ENCODE assay signal across 23 cellular contexts in genomic region chr9:106798021-106798799, GRCh38.
DNase-seq lines count a peak whose midpoint lies in the region; ATAC-seq and TF ChIP-seq lines count a peak whose summit lies in the region.
"Had no signal": no experiment of that assay in that cellular context is flagged by ENCODE, and none has a peak within 500 bp of the region (broad histone marks: within the 10 kb centered on the region; RNA-seq: fewer than 3 reads in every experiment).

No MANE protein-coding gene starts in this region.

- H3K27ac ChIP-seq in neural progenitor cell, result no peak overlapping the region
- peak overlapping the region; percentile 29 for H3K27ac ChIP-seq in skeletal muscle tissue (ENCODE audit: low read depth, low read length)
- H3K27ac ChIP-seq: BLaER1, foreskin keratinocyte, prostate gland, vagina had no signal

- no peaks in the 10 kb centered on the region for H3F3A ChIP-seq in neural progenitor cell (ENCODE audit: low read depth)

- H3K9me3 ChIP-seq in neural progenitor cell (ENCODE audit: low read depth) (no peaks in the 10 kb centered on the region), skeletal muscle tissue (ENCODE audit: control insufficient read depth in 3 of 3, low read length in 3 of 3) (no peaks in the 10 kb centered on the region)
- H3K9me3 ChIP-seq: BLaER1, HAP-1, prostate gland, vagina had no signal

- H3K36me3 Mint-ChIP-seq in neural progenitor cell, result no peaks in the 10 kb centered on the region
- H3K36me3 Mint-ChIP-seq in T-helper 2 cell treated with Interferon-gamma antibody and Interleukin-4, amounts not matched to agents 5 μg/mL and 100 μg/mL, for 36 hours (ENCODE audit: low read depth), result no peaks in the 10 kb centered on the region
- H3K36me3 Mint-ChIP-seq: naive thymus-derived CD4-positive, alpha-beta T cell had no signal

- H3K27me3 ChIP-seq in neural progenitor cell (no peaks in the 10 kb centered on the region), skeletal muscle tissue (ENCODE audit: control insufficient read depth in 3 of 3, insufficient read depth in 3 of 3, low read length in 3 of 3) (no peaks in the 10 kb centered on the region)
- H3K27me3 ChIP-seq: BLaER1, vagina had no signal

- H3K4me1 ChIP-seq in neural progenitor cell (peaks cover 9% of the 10 kb centered on the region), skeletal muscle tissue (ENCODE audit: control insufficient read depth in 3 of 3, insufficient read depth in 3 of 3, low read length in 3 of 3) (peaks cover 0 to 7% (median 5%) of the 10 kb centered on the region in 3 donors)
- H3K4me1 ChIP-seq: BLaER1, prostate gland, vagina had no signal

- H3K4me2 ChIP-seq in neural progenitor cell, result no peak overlapping the region
- H3K4me2 ChIP-seq: BLaER1 had no signal

- H3K79me2 ChIP-seq in neural progenitor cell (ENCODE audit: low read depth), result no peaks in the 10 kb centered on the region

- DNase-seq in NCI-H2227 (lab: John Stamatoyannopoulos, UW; ENCODE audit: unreplicated experiment), result peak; percentile 29
- no peak for DNase-seq in NCI-H2227 treated with DMSO at 0.1 percent for 48 hours (lab: John Stamatoyannopoulos, UW)
- peak; percentile 51 for DNase-seq in epidermal melanocyte (ENCODE audit: insufficient read length, low spot score)
- DNase-seq in neural progenitor cell (ENCODE audit: low spot score), result peak; percentile 13
- no peak for DNase-seq in T-helper 2 cell treated with Interferon-gamma antibody and Interleukin-4, amounts not matched to agents 5 μg/mL and 100 μg/mL, for 36 hours (ENCODE audit: low spot score)
- DNase-seq: activated CD4-positive, alpha-beta T cell treated with anti-CD3 and anti-CD28 coated beads for 48 hours; activated CD8-positive, alpha-beta memory T cell treated with anti-CD3 and anti-CD28 coated beads, Interleukin-2, amount 50 U/mL, for 4 hours; activated naive CD8-positive, alpha-beta T cell treated with anti-CD3 and anti-CD28 coated beads, Interleukin-2, amount 50 U/mL, for 24 hours; foreskin keratinocyte; naive thymus-derived CD4-positive, alpha-beta T cell; NCI-H526; SHP77 treated with DMSO at 0.1 percent for 48 hours; stimulated activated CD4-positive, alpha-beta T cell treated with anti-CD3 and anti-CD28 coated beads, Interleukin-15, amount 100 ng/mL, for 24 hours; substantia nigra had no signal

- peaks cover 2% of the 10 kb centered on the region for H3K27me3 Mint-ChIP-seq in neural progenitor cell (ENCODE audit: insufficient read depth, low read depth)
- H3K27me3 Mint-ChIP-seq in T-helper 2 cell treated with Interferon-gamma antibody and Interleukin-4, amounts not matched to agents 5 μg/mL and 100 μg/mL, for 36 hours (ENCODE audit: low read depth), result no peaks in the 10 kb centered on the region
- H3K27me3 Mint-ChIP-seq: activated naive CD8-positive, alpha-beta T cell treated with anti-CD3 and anti-CD28 coated beads, Interleukin-2, amount 50 U/mL, for 24 hours; dendritic cell treated with granulocyte-macrophage colony-stimulating factor and Interleukin-4, amounts not matched to agents 40 ng/mL and 50 ng/mL, for 4 days; naive thymus-derived CD4-positive, alpha-beta T cell had no signal

- H3K27ac Mint-ChIP-seq in neural progenitor cell, result peak overlapping the region; percentile 97
- no peak overlapping the region for H3K27ac Mint-ChIP-seq in T-helper 2 cell treated with Interferon-gamma antibody and Interleukin-4, amounts not matched to agents 5 μg/mL and 100 μg/mL, for 36 hours
- H3K27ac Mint-ChIP-seq: activated naive CD8-positive, alpha-beta T cell treated with anti-CD3 and anti-CD28 coated beads, Interleukin-2, amount 50 U/mL, for 24 hours; dendritic cell treated with granulocyte-macrophage colony-stimulating factor and Interleukin-4, amounts not matched to agents 40 ng/mL and 50 ng/mL, for 4 days; naive thymus-derived CD4-positive, alpha-beta T cell; T-helper 1 cell treated with Interleukin-12 subunit alpha and Interleukin-12 subunit beta and Interleukin-4 antibody, amounts not matched to agents 30 μg/mL and 1 μg/mL, for 36 hours had no signal

- no peak for TF ChIP-seq CTCF in neural progenitor cell (IDR thresholded peaks at IDR 0.05)

- H3K36me3 ChIP-seq in neural progenitor cell (no peaks in the 10 kb centered on the region), skeletal muscle tissue (ENCODE audit: control insufficient read depth in 3 of 3, insufficient read depth in 3 of 3, low read length in 3 of 3) (no peaks in the 10 kb centered on the region)
- H3K36me3 ChIP-seq: BLaER1, HAP-1, prostate gland, vagina had no signal

- H3K4me3 Mint-ChIP-seq in neural progenitor cell, result no peak overlapping the region
- no peak overlapping the region for H3K4me3 Mint-ChIP-seq in T-helper 2 cell treated with Interferon-gamma antibody and Interleukin-4, amounts not matched to agents 5 μg/mL and 100 μg/mL, for 36 hours
- H3K4me3 Mint-ChIP-seq: activated naive CD8-positive, alpha-beta T cell treated with anti-CD3 and anti-CD28 coated beads, Interleukin-2, amount 50 U/mL, for 24 hours; dendritic cell treated with granulocyte-macrophage colony-stimulating factor and Interleukin-4, amounts not matched to agents 40 ng/mL and 50 ng/mL, for 4 days; naive thymus-derived CD4-positive, alpha-beta T cell; T-helper 1 cell treated with Interleukin-12 subunit alpha and Interleukin-12 subunit beta and Interleukin-4 antibody, amounts not matched to agents 30 μg/mL and 1 μg/mL, for 36 hours had no signal

- no peak for ATAC-seq in GM18907 (IDR thresholded peaks at IDR 0.05; ENCODE audit: unreplicated experiment)
- ATAC-seq in HG02798 (IDR thresholded peaks at IDR 0.05; ENCODE audit: poor library complexity, unreplicated experiment), result no peak
- ATAC-seq: activated naive CD8-positive, alpha-beta T cell treated with anti-CD3 and anti-CD28 coated beads, Interleukin-2, amount 50 U/mL, for 24 hours; naive thymus-derived CD4-positive, alpha-beta T cell had no signal

- no peaks in the 10 kb centered on the region for H4K20me1 ChIP-seq in neural progenitor cell (ENCODE audit: low read depth)
- H4K20me1 ChIP-seq: BLaER1 had no signal

- H3K4me3 ChIP-seq in neural progenitor cell (no peak overlapping the region), skeletal muscle tissue (ENCODE audit: low read length in 3 of 3) (no peak overlapping the region)
- H3K4me3 ChIP-seq: BLaER1, HAP-1, prostate gland, vagina had no signal

- H3K9me3 Mint-ChIP-seq in neural progenitor cell, result peaks cover 2% of the 10 kb centered on the region
- peaks cover 12% of the 10 kb centered on the region for H3K9me3 Mint-ChIP-seq in T-helper 2 cell treated with Interferon-gamma antibody and Interleukin-4, amounts not matched to agents 5 μg/mL and 100 μg/mL, for 36 hours
- H3K9me3 Mint-ChIP-seq: dendritic cell treated with granulocyte-macrophage colony-stimulating factor and Interleukin-4, amounts not matched to agents 40 ng/mL and 50 ng/mL, for 4 days had no signal

- no peak overlapping the region for H3K9ac ChIP-seq in neural progenitor cell
- H3K9ac ChIP-seq in skeletal muscle tissue (ENCODE audit: low read depth in 1 of 3, low read length in 3 of 3), result no peak overlapping the region
- H3K9ac ChIP-seq: BLaER1 had no signal

- peak overlapping the region; percentile 70 for H2AFZ ChIP-seq in neural progenitor cell (replicated peaks)

- H3K4me1 Mint-ChIP-seq in neural progenitor cell, result peaks cover 14% of the 10 kb centered on the region
- no peaks in the 10 kb centered on the region for H3K4me1 Mint-ChIP-seq in T-helper 2 cell treated with Interferon-gamma antibody and Interleukin-4, amounts not matched to agents 5 μg/mL and 100 μg/mL, for 36 hours (ENCODE audit: low read depth)
- H3K4me1 Mint-ChIP-seq: activated naive CD8-positive, alpha-beta T cell treated with anti-CD3 and anti-CD28 coated beads, Interleukin-2, amount 50 U/mL, for 24 hours; naive thymus-derived CD4-positive, alpha-beta T cell had no signal

Comparison
In these comparisons a context has a peak if more than half of its experiments do, and no peak if none do; other contexts are left out.
1. DNase-seq: peak in NCI-H2227 (single experiment), epidermal melanocyte (single experiment) and neural progenitor cell (single experiment); none in NCI-H2227 treated with DMSO at 0.1 percent for 48 hours (single experiment) and T-helper 2 cell treated with Interferon-gamma antibody and Interleukin-4, amounts not matched to agents 5 μg/mL and 100 μg/mL, for 36 hours (single experiment).